Comparison of ENCODE assay signal across 1 cellular context in genomic region chr20:3654326-3655031, GRCh38.
TF ChIP-seq lines count a peak whose summit lies in the region.

No MANE protein-coding gene starts in this region.

TF ChIP-seq in HepG2, 621 proteins besides CTCF, POLR2A, EP300 and RAD21:
- no peak for TF ChIP-seq IRF1 (CRISPR knock-in tag; IDR thresholded peaks at IDR 0.05; ENCODE audit: low read depth)
- no peak for TF ChIP-seq SP1 (IDR thresholded peaks at IDR 0.05)
- TF ChIP-seq SP1 (CRISPR knock-in tag; IDR thresholded peaks at IDR 0.05) = no peak
- TF ChIP-seq ZNF788 (CRISPR knock-in tag; IDR thresholded peaks at IDR 0.05; ENCODE audit: borderline replicate concordance) = no peak
- TF ChIP-seq ZNF501 (CRISPR knock-in tag; IDR thresholded peaks at IDR 0.05) = 0 out of 2 replicates have a peak, but pooled peaks have one; percentile 26
- peak; percentile 87 for TF ChIP-seq PRDM15 (CRISPR knock-in tag; IDR thresholded peaks at IDR 0.05)
- 0 out of 2 replicates have a peak, but pooled peaks have one; percentile 37 for TF ChIP-seq HNF1B (CRISPR knock-in tag; IDR thresholded peaks at IDR 0.05)
- 0 out of 2 replicates have a peak, but pooled peaks have one; percentile 21 for TF ChIP-seq THAP8 (CRISPR knock-in tag; IDR thresholded peaks at IDR 0.05; ENCODE audit: borderline replicate concordance)
- TF ChIP-seq ZNF687 (CRISPR knock-in tag; IDR thresholded peaks at IDR 0.05) = peak; percentile 37; the same call in 1 of the 2 replicates
- peak; percentile 0 for TF ChIP-seq TEAD3 (CRISPR knock-in tag; optimal IDR thresholded peaks at IDR 0.05; ENCODE audit: borderline replicate concordance)
- TF ChIP-seq RFXANK (CRISPR knock-in tag; IDR thresholded peaks at IDR 0.05) = no peak
- TF ChIP-seq ZSCAN25 (CRISPR knock-in tag; IDR thresholded peaks at IDR 0.05) = 0 out of 2 replicates have a peak, but pooled peaks have one; percentile 32
- TF ChIP-seq ZNF24 (IDR thresholded peaks at IDR 0.05) = no peak
